1 cellular context compared by ENCODE assay signal in genomic region chr16:27320261-27321012, GRCh38.
TF ChIP-seq lines count a peak whose summit lies in the region.

No MANE protein-coding gene starts in this region.

TF ChIP-seq in IMR-90, 13 proteins besides CTCF, POLR2A, EP300 and RAD21:
- TF ChIP-seq BHLHE40 (IDR thresholded peaks at IDR 0.05; ENCODE audit: low read depth, low read length) (no peak), RFX5 (IDR thresholded peaks at IDR 0.05; ENCODE audit: low read depth, low read length) (no peak), MAFK (IDR thresholded peaks at IDR 0.05; ENCODE audit: low read depth, low read length) (no peak), MAZ (IDR thresholded peaks at IDR 0.05; ENCODE audit: borderline replicate concordance, low read depth, low read length) (no peak), SMC3 (IDR thresholded peaks at IDR 0.05; ENCODE audit: low read depth, low read length) (no peak), CHD1 (IDR thresholded peaks at IDR 0.05; ENCODE audit: low read depth, low read length) (no peak), RCOR1 (IDR thresholded peaks at IDR 0.05; ENCODE audit: insufficient replicate concordance, low read length) (no peak)
- TF ChIP-seq, protein P1, sequence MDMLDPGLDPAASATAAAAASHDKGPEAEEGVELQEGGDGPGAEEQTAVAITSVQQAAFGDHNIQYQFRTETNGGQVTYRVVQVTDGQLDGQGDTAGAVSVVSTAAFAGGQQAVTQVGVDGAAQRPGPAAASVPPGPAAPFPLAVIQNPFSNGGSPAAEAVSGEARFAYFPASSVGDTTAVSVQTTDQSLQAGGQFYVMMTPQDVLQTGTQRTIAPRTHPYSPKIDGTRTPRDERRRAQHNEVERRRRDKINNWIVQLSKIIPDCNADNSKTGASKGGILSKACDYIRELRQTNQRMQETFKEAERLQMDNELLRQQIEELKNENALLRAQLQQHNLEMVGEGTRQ (IDR thresholded peaks at IDR 0.05; ENCODE audit: low read depth, low read length): no peak
